ENCODE assay signal across 1 cellular context in genomic region chr13:100600915-100601314, GRCh38.
TF ChIP-seq lines count a peak whose summit lies in the region.

No MANE protein-coding gene starts in this region.

TF ChIP-seq in K562, 482 proteins besides CTCF, POLR2A, EP300 and RAD21 (continued from another document and continues in another):
- TF ChIP-seq USF1 (CRISPR knock-in tag; IDR thresholded peaks at IDR 0.05): peak; percentile 87
- no peak for TF ChIP-seq ELF1 (tag; IDR thresholded peaks at IDR 0.05)
- no peak for TF ChIP-seq GMEB1 (CRISPR knock-in tag; IDR thresholded peaks at IDR 0.05)
- TF ChIP-seq RB1 (IDR thresholded peaks at IDR 0.05; ENCODE audit: low read depth): no peak
- no peak for TF ChIP-seq ZBED1 (IDR thresholded peaks at IDR 0.05)
- no peak for TF ChIP-seq CREB5 (CRISPR knock-in tag; IDR thresholded peaks at IDR 0.05)
- TF ChIP-seq ARID1B (IDR thresholded peaks at IDR 0.05): peak; percentile 75
- TF ChIP-seq ZNF134 (CRISPR knock-in tag; conservative IDR thresholded peaks at IDR 0.05): no peak
- TF ChIP-seq XRCC5 (IDR thresholded peaks at IDR 0.05; ENCODE audit: low read depth, low read length): no peak
- TF ChIP-seq MED1 (CRISPR knock-in tag; IDR thresholded peaks at IDR 0.05; ENCODE audit: borderline replicate concordance): no peak
- TF ChIP-seq ZEB2 (IDR thresholded peaks at IDR 0.05): no peak
- no peak for TF ChIP-seq RBM25 (IDR thresholded peaks at IDR 0.05; ENCODE audit: low read depth, low read length, severe bottlenecking)
- peak; percentile 53; the same call in 1 of the 2 replicates for TF ChIP-seq MTA2 (IDR thresholded peaks at IDR 0.05; ENCODE audit: low read depth)
- TF ChIP-seq ATF6 (CRISPR knock-in tag; IDR thresholded peaks at IDR 0.05): no peak
- peak in 1 of 2 experiments; percentile 13; a peak in 1 of 4 replicates for TF ChIP-seq TRIM24 (IDR thresholded peaks at IDR 0.05)
- TF ChIP-seq ZNF143 (CRISPR knock-in tag; IDR thresholded peaks at IDR 0.05): no peak
- no peak for TF ChIP-seq ETS2 (tag; IDR thresholded peaks at IDR 0.05; ENCODE audit: borderline replicate concordance, poor library complexity, severe bottlenecking)
- no peak for TF ChIP-seq TCFL5 (CRISPR knock-in tag; conservative IDR thresholded peaks at IDR 0.05)
- TF ChIP-seq ZNF280A (IDR thresholded peaks at IDR 0.05; ENCODE audit: low read depth, partially characterized antibody): no peak
- no peak for TF ChIP-seq RBM15 (IDR thresholded peaks at IDR 0.05; ENCODE audit: insufficient read depth, low read length)
- TF ChIP-seq KLF16 (IDR thresholded peaks at IDR 0.05): 0 out of 2 replicates have a peak, but pooled peaks have one; percentile 5
- no peak for TF ChIP-seq SNAPC5 (CRISPR knock-in tag; IDR thresholded peaks at IDR 0.05)
- TF ChIP-seq ZKSCAN1 (IDR thresholded peaks at IDR 0.05; ENCODE audit: low read depth, low read length): no peak
- no peak for TF ChIP-seq DNMT1 (IDR thresholded peaks at IDR 0.05)
- TF ChIP-seq ZBTB7A (IDR thresholded peaks at IDR 0.05; ENCODE audit: borderline replicate concordance, control insufficient read depth, low read depth, low read length): no peak
- no peak for TF ChIP-seq CREB1 (IDR thresholded peaks at IDR 0.05)
- TF ChIP-seq CREB1 (CRISPR knock-in tag; IDR thresholded peaks at IDR 0.05): no peak
- TF ChIP-seq IRF9 (tag; IDR thresholded peaks at IDR 0.05): no peak
- TF ChIP-seq SMAD3 (CRISPR knock-in tag; conservative IDR thresholded peaks at IDR 0.05): no peak
- no peak for TF ChIP-seq MBD2 (IDR thresholded peaks at IDR 0.05; ENCODE audit: borderline replicate concordance, low read depth)
- TF ChIP-seq KLF13 (tag; IDR thresholded peaks at IDR 0.05; ENCODE audit: borderline replicate concordance, low read depth): no peak
- peak; percentile 47; the same call in 1 of the 2 replicates for TF ChIP-seq TAL1 (IDR thresholded peaks at IDR 0.05)
- no peak for TF ChIP-seq E4F1 (CRISPR knock-in tag; IDR thresholded peaks at IDR 0.05; ENCODE audit: borderline replicate concordance)
- TF ChIP-seq NCOA6 (IDR thresholded peaks at IDR 0.05): no peak
- TF ChIP-seq AFF4 (CRISPR knock-in tag; IDR thresholded peaks at IDR 0.05): no peak
- no peak for TF ChIP-seq HMG20B (CRISPR knock-in tag; IDR thresholded peaks at IDR 0.05)
- TF ChIP-seq CCAR2 (IDR thresholded peaks at IDR 0.05; ENCODE audit: low read depth, low read length): no peak
- peak; percentile 49; the same call in 1 of the 2 replicates for TF ChIP-seq NKRF (IDR thresholded peaks at IDR 0.05; ENCODE audit: borderline replicate concordance)
- TF ChIP-seq POLR2H (tag; IDR thresholded peaks at IDR 0.05; ENCODE audit: low read depth): no peak
- TF ChIP-seq PYGO2 (tag; IDR thresholded peaks at IDR 0.05): no peak
- TF ChIP-seq TCF7 (IDR thresholded peaks at IDR 0.05; ENCODE audit: borderline replicate concordance): no peak
- peak; percentile 72 for TF ChIP-seq SMARCA4 (IDR thresholded peaks at IDR 0.05)
